ENCODE assay signal across 26 cellular contexts in the genomic region with DNA sequence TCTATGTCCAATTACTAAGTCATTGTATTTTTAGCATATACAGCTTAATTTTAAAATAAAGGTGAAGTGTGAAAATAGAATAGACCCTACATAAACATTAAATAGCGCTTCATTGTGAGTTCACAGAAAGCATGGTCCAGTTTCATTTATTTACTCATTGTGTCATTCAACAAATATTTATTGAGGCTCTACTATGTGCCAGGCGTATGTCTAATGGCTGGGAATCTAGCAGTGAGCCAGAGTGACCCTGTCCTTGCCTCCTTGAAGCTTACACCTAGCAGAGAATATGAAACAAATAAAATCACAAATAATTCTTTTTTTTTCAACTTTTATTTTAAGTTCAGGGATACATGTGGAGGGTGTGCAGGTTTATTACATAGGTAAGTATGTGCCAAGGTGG.
DNase-seq lines count a peak whose midpoint lies in the region; ATAC-seq, FAIRE-seq and TF ChIP-seq lines count a peak whose summit lies in the region.
"Had no signal": no experiment of that assay in that cellular context is flagged by ENCODE, and none has a peak within 500 bp of the region (broad histone marks: within the 10 kb centered on the region; RNA-seq: fewer than 3 reads in every experiment).

No MANE protein-coding gene starts in this region.

- no peak for TF ChIP-seq RAD21 in HepG2 (CRISPR knock-in tag; IDR thresholded peaks at IDR 0.05)

- TF ChIP-seq CTCF in right lobe of liver (IDR thresholded peaks at IDR 0.05) (no peak), HepG2 (CRISPR knock-in tag; IDR thresholded peaks at IDR 0.05) (no peak), LNCaP clone FGC (IDR thresholded peaks at IDR 0.05; ENCODE audit: control insufficient read depth, extremely low read depth, insufficient read depth) (no peak)

- H3K27me3 ChIP-seq in right lobe of liver (no peaks in the 10 kb centered on the region), HepG2 (ENCODE audit: control insufficient read depth in 1 of 2, insufficient read depth in 2 of 2, low read length in 2 of 2) (no peaks in the 10 kb centered on the region; a peak in 1 of 5 replicates)
- H3K27me3 ChIP-seq: BE2C, BLaER1 had no signal

- BruUV-seq in HepG2 (replicated peaks; lab: Mats Ljungman, UMichigan): no TSS peak

- WGBS in right lobe of liver (ENCODE audit: insufficient coverage, low coverage, low lambda C conversion rate, missing lambda C conversion rate): 29% methylated on average over 2 of the region's 2 CpGs
- 5% methylated on average over 2 of the region's 2 CpGs for WGBS in HepG2 (ENCODE audit: low lambda C conversion rate)

- TF ChIP-seq EP300 in HepG2 (IDR thresholded peaks at IDR 0.05; ENCODE audit: low read depth in 2 of 2, low read length in 2 of 2) (no peak), HepG2 (CRISPR knock-in tag; IDR thresholded peaks at IDR 0.05; ENCODE audit: borderline replicate concordance) (no peak)

- CTCF ChIA-PET in HepG2 (lab: Yijun Ruan, JAX; ENCODE audit: low intra/inter-chr PET ratio, low total read pairs): no interaction called here

- H3K4me1 ChIP-seq in right lobe of liver (peaks cover 0 to 7% (median 0%) of the 10 kb centered on the region in 4 donors), HepG2 (ENCODE audit: insufficient read depth, low read length) (no peaks in the 10 kb centered on the region)
- H3K4me1 ChIP-seq: BE2C, BLaER1 had no signal

- FAIRE-seq in HepG2 (lab: Jason Lieb, UNC): no peak
- FAIRE-seq: GM12878, GM12892, GM18507 had no signal

- in situ Hi-C loops in HepG2 (cut with HindIII; ENCODE audit: extremely low pct_ligation_motif_present, low pct_unique_long_range_greater_than_20kb): no loop called here

- no peaks in the 10 kb centered on the region for H3K79me2 ChIP-seq in HepG2 (ENCODE audit: insufficient read depth, low read length)

- no peak overlapping the region for H3K4me2 ChIP-seq in HepG2 (ENCODE audit: low read depth, low read length)
- H3K4me2 ChIP-seq: BLaER1 had no signal

- H3K36me3 ChIP-seq in right lobe of liver (no peaks in the 10 kb centered on the region), HepG2 (replicated peaks in 1 of 2; ENCODE audit: control insufficient read depth in 1 of 2, insufficient read depth in 2 of 2, low read length in 2 of 2) (no peaks in the 10 kb centered on the region)
- H3K36me3 ChIP-seq: BE2C had no signal

- no peak overlapping the region for H3K27ac ChIP-seq in right lobe of liver
- no peak overlapping the region for H3K27ac ChIP-seq in HepG2 (ENCODE audit: extremely low read length, insufficient read depth, low read length)
- H3K27ac ChIP-seq: BLaER1 had no signal

- H3K9ac ChIP-seq in HepG2 (ENCODE audit: insufficient read depth, low read depth, low read length): no peak overlapping the region
- H3K9ac ChIP-seq: BLaER1 had no signal

- TF ChIP-seq POLR2A in right lobe of liver (IDR thresholded peaks at IDR 0.05): no peak
- TF ChIP-seq POLR2A in HepG2 (IDR thresholded peaks at IDR 0.05; ENCODE audit: insufficient read depth in 1 of 2, low read depth in 2 of 2, low read length in 2 of 2): no peak

- POLR2A ChIA-PET in HepG2 (lab: Yijun Ruan, JAX): no interaction called here

- no peak overlapping the region for H2AFZ ChIP-seq in HepG2 (ENCODE audit: low read length)

- no peak overlapping the region for H3K4me3 ChIP-seq in right lobe of liver
- no peak overlapping the region for H3K4me3 ChIP-seq in HepG2 (replicated peaks in 1 of 3; ENCODE audit: insufficient read depth in 1 of 3, low read depth in 2 of 3, low read length in 3 of 3)
- no peak overlapping the region for H3K4me3 ChIP-seq in LNCaP clone FGC (ENCODE audit: low read depth, low read length)
- H3K4me3 ChIP-seq: BLaER1, GM12878 had no signal

- intact Hi-C loops in right lobe of liver (cut with DNase I): no loop called here
- intact Hi-C loops in HepG2 (cut with micrococcal nuclease; ENCODE audit: unreplicated experiment): no loop called here

- H3K9me3 ChIP-seq in right lobe of liver: no peaks in the 10 kb centered on the region
- no peaks in the 10 kb centered on the region for H3K9me3 ChIP-seq in HepG2 (ENCODE audit: low read length)
- H3K9me3 ChIP-seq: BE2C had no signal

- no peaks in the 10 kb centered on the region for H4K20me1 ChIP-seq in HepG2 (ENCODE audit: insufficient read depth, low read length)
- H4K20me1 ChIP-seq: BLaER1 had no signal

- DNase-seq in NCI-H748 (lab: John Stamatoyannopoulos, UW; ENCODE audit: unreplicated experiment): peak; percentile 4
- DNase-seq in NCI-H748 treated with DMSO at 0.1 percent for 48 hours (lab: John Stamatoyannopoulos, UW): no peak
- DNase-seq in right lobe of liver: no peak
- no peak for DNase-seq in HepG2 (ENCODE audit: low spot score)
- peak; percentile 14 for DNase-seq in LNCaP clone FGC (ENCODE audit: low read depth)
- DNase-seq in left lobe of liver (ENCODE audit: low spot score): no peak
- DNase-seq: 8988T; ACHN; BE2C; C1 segment of cervical spinal cord; CD4-positive, alpha-beta memory T cell; CD4-positive, CD25-positive, alpha-beta regulatory T cell; CD8-positive, alpha-beta memory T cell; COR-L47; DMS 273 treated with DMSO at 0.1 percent for 48 hours; DMS153; DMS79; DND-41; EL; GDM1 had no signal

- peak; percentile 26 to 85 (median 66) for ATAC-seq in right lobe of liver
- no peak for ATAC-seq in HepG2
- peak; percentile 56 for ATAC-seq in left lobe of liver
- no peak for ATAC-seq in GM19463 (IDR thresholded peaks at IDR 0.05; ENCODE audit: unreplicated experiment)
- ATAC-seq in GM21717 (IDR thresholded peaks at IDR 0.05; ENCODE audit: unreplicated experiment): no peak
- ATAC-seq: GM12878 had no signal

TF ChIP-seq in HepG2, 621 proteins besides CTCF, POLR2A, EP300 and RAD21:
- TF ChIP-seq, protein P1, sequence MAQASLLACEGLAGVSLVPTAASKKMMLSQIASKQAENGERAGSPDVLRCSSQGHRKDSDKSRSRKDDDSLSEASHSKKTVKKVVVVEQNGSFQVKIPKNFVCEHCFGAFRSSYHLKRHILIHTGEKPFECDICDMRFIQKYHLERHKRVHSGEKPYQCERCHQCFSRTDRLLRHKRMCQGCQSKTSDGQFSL (CRISPR knock-in tag; IDR thresholded peaks at IDR 0.05): no peak
- TF ChIP-seq SALL2 (CRISPR knock-in tag; IDR thresholded peaks at IDR 0.05) (no peak), ZBTB7B (CRISPR knock-in tag; IDR thresholded peaks at IDR 0.05) (no peak), KAT7 (CRISPR knock-in tag; IDR thresholded peaks at IDR 0.05; ENCODE audit: borderline replicate concordance) (no peak), YEATS4 (CRISPR knock-in tag; IDR thresholded peaks at IDR 0.05; ENCODE audit: borderline replicate concordance) (no peak), KDM5A (IDR thresholded peaks at IDR 0.05; ENCODE audit: borderline replicate concordance, low read length) (no peak)
- TF ChIP-seq, protein P2, sequence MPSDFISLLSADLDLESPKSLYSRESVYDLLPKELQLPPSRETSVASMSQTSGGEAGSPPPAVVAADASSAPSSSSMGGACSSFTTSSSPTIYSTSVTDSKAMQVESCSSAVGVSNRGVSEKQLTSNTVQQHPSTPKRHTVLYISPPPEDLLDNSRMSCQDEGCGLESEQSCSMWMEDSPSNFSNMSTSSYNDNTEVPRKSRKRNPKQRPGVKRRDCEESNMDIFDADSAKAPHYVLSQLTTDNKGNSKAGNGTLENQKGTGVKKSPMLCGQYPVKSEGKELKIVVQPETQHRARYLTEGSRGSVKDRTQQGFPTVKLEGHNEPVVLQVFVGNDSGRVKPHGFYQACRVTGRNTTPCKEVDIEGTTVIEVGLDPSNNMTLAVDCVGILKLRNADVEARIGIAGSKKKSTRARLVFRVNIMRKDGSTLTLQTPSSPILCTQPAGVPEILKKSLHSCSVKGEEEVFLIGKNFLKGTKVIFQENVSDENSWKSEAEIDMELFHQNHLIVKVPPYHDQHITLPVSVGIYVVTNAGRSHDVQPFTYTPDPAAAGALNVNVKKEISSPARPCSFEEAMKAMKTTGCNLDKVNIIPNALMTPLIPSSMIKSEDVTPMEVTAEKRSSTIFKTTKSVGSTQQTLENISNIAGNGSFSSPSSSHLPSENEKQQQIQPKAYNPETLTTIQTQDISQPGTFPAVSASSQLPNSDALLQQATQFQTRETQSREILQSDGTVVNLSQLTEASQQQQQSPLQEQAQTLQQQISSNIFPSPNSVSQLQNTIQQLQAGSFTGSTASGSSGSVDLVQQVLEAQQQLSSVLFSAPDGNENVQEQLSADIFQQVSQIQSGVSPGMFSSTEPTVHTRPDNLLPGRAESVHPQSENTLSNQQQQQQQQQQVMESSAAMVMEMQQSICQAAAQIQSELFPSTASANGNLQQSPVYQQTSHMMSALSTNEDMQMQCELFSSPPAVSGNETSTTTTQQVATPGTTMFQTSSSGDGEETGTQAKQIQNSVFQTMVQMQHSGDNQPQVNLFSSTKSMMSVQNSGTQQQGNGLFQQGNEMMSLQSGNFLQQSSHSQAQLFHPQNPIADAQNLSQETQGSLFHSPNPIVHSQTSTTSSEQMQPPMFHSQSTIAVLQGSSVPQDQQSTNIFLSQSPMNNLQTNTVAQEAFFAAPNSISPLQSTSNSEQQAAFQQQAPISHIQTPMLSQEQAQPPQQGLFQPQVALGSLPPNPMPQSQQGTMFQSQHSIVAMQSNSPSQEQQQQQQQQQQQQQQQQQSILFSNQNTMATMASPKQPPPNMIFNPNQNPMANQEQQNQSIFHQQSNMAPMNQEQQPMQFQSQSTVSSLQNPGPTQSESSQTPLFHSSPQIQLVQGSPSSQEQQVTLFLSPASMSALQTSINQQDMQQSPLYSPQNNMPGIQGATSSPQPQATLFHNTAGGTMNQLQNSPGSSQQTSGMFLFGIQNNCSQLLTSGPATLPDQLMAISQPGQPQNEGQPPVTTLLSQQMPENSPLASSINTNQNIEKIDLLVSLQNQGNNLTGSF (CRISPR knock-in tag; IDR thresholded peaks at IDR 0.05): no peak

Comparison
In these comparisons a context has a peak if more than half of its experiments do, and no peak if none do; other contexts are left out.
1. DNase-seq: peak in NCI-H748 (single experiment) and LNCaP clone FGC (single experiment); none in NCI-H748 treated with DMSO at 0.1 percent for 48 hours (single experiment), right lobe of liver (0 of 3), HepG2 (single experiment) and left lobe of liver (single experiment).
2. ATAC-seq: peak in right lobe of liver (4 of 4) and left lobe of liver (single experiment); none in HepG2 (single experiment), GM19463 (single experiment) and GM21717 (single experiment).